In genomic region chr18:39962546-39962945, GRCh38 we compare ENCODE assay signal across 1 cellular context.
TF ChIP-seq lines count a peak whose summit lies in the region.

No MANE protein-coding gene starts in this region.

TF ChIP-seq in WTC11, 78 proteins besides CTCF, POLR2A, EP300 and RAD21 (continued from another document):
- TF ChIP-seq PREB (CRISPR knock-in tag; IDR thresholded peaks at IDR 0.05; ENCODE audit: borderline replicate concordance) (no peak), ZMAT4 (CRISPR knock-in tag; IDR thresholded peaks at IDR 0.05) (no peak), ZNF138 (CRISPR knock-in tag; conservative IDR thresholded peaks at IDR 0.05) (no peak), ZNF281 (CRISPR knock-in tag; IDR thresholded peaks at IDR 0.05) (no peak), IRF1 (CRISPR knock-in tag; IDR thresholded peaks at IDR 0.05) (no peak)
